ENCODE assay signal across 10 cellular contexts in genomic region chr11:5803982-5804381, GRCh38. TPM values are rescaled to one million over a fixed set of nuclear protein-coding genes. Genes with fewer than 3 reads are reported as not detected.
"Had no signal": no experiment of that assay in that cellular context is flagged by ENCODE, and none has a peak within 500 bp of the region (broad histone marks: within the 10 kb centered on the region; RNA-seq: fewer than 3 reads in every experiment).

No MANE protein-coding gene starts in this region.

- H3K9ac ChIP-seq: KMS-11 had no signal

- H3K27ac Mint-ChIP-seq: GM23338 had no signal

- ATAC-seq: GM23338, HCT116 had no signal

- H3K4me3 Mint-ChIP-seq: GM23338 had no signal

- H3K27ac ChIP-seq: KMS-11 had no signal

- DNase-seq: H7, IMR-90, KBM-7 had no signal

- H3K4me2 ChIP-seq: GM23338, KMS-11 had no signal

- H2AFZ ChIP-seq: GM23338 had no signal

- H3K4me3 ChIP-seq: GM23338, HAP-1 had no signal

- H3K9me3 ChIP-seq: HAP-1 had no signal

- H3K4me1 ChIP-seq: HAP-1 had no signal

- FAIRE-seq: HTR-8/SVneo had no signal

- H3K36me3 ChIP-seq: HAP-1 had no signal

RNA-seq across cellular contexts. Expression of gene OR52N2, which starts 4.7 kb away (rescaled TPM):
- total RNA-seq: GM23338, H4, H7, HT-29, IMR-90 had no signal
- polyA plus RNA-seq: IMR-90 had no signal

RNA-seq across cellular contexts. Expression of gene OR52N1, which starts 12.9 kb away (rescaled TPM):
- total RNA-seq: GM23338, H4, H7, HT-29, IMR-90 had no signal
- polyA plus RNA-seq: GM23338, IMR-90 had no signal

RNA-seq across cellular contexts. Expression of gene OR52N5, which starts 20.8 kb away (rescaled TPM):
- total RNA-seq: GM23338, H4, H7, HT-29, IMR-90 had no signal
- polyA plus RNA-seq: GM23338, IMR-90 had no signal

RNA-seq across cellular contexts. Expression of gene OR52E6, which starts 37.7 kb away (rescaled TPM):
- total RNA-seq: GM23338, H4, H7, HT-29, IMR-90 had no signal
- polyA plus RNA-seq: GM23338, IMR-90 had no signal

RNA-seq across cellular contexts. Expression of gene OR52N4, which starts 49.9 kb away (rescaled TPM):
- total RNA-seq: GM23338, H4, H7, HT-29, IMR-90 had no signal
- polyA plus RNA-seq: GM23338, IMR-90 had no signal
